In genomic region chr12:29737616-29738015, GRCh38 we compare ENCODE assay signal across 2 cellular contexts.
TF ChIP-seq lines count a peak whose summit lies in the region.

No MANE protein-coding gene starts in this region.

TF ChIP-seq in IMR-90, 13 proteins besides CTCF, POLR2A, EP300 and RAD21:
- TF ChIP-seq NFE2L2 (IDR thresholded peaks at IDR 0.05; ENCODE audit: low read depth, low read length) (no peak), USF2 (IDR thresholded peaks at IDR 0.05; ENCODE audit: low read depth, low read length) (no peak), MAZ (IDR thresholded peaks at IDR 0.05; ENCODE audit: borderline replicate concordance, low read depth, low read length) (no peak), CEBPB (IDR thresholded peaks at IDR 0.05; ENCODE audit: low read depth, low read length) (no peak), CHD1 (IDR thresholded peaks at IDR 0.05; ENCODE audit: low read depth, low read length) (no peak), FOS (IDR thresholded peaks at IDR 0.05; ENCODE audit: low read depth, low read length) (no peak), ELK1 (IDR thresholded peaks at IDR 0.05; ENCODE audit: borderline replicate concordance, low read depth, low read length) (no peak), MXI1 (IDR thresholded peaks at IDR 0.05; ENCODE audit: borderline replicate concordance, low read depth, low read length) (no peak), RFX5 (IDR thresholded peaks at IDR 0.05; ENCODE audit: low read depth, low read length) (no peak), RCOR1 (IDR thresholded peaks at IDR 0.05; ENCODE audit: insufficient replicate concordance, low read length) (no peak), MAFK (IDR thresholded peaks at IDR 0.05; ENCODE audit: low read depth, low read length) (no peak), BHLHE40 (IDR thresholded peaks at IDR 0.05; ENCODE audit: low read depth, low read length) (no peak), SMC3 (IDR thresholded peaks at IDR 0.05; ENCODE audit: low read depth, low read length) (no peak)

TF ChIP-seq in H1, 55 proteins besides CTCF, POLR2A, EP300 and RAD21:
- TF ChIP-seq POLR2AphosphoS5 (IDR thresholded peaks at IDR 0.05; ENCODE audit: low read depth, low read length) (no peak), USF2 (IDR thresholded peaks at IDR 0.05; ENCODE audit: low read length) (no peak), TAF1 (IDR thresholded peaks at IDR 0.05; ENCODE audit: low read depth, low read length) (no peak), KDM4A (IDR thresholded peaks at IDR 0.05; ENCODE audit: low read depth, low read length, severe bottlenecking) (no peak), TAF7 (optimal IDR thresholded peaks at IDR 0.05; ENCODE audit: borderline replicate concordance, low read depth, low read length) (no peak), SAP30 (IDR thresholded peaks at IDR 0.05; ENCODE audit: insufficient read depth, insufficient replicate concordance, low read length) (no peak), SUZ12 (IDR thresholded peaks at IDR 0.05; ENCODE audit: low read length) (no peak), CBX5 (IDR thresholded peaks at IDR 0.05; ENCODE audit: low read depth, low read length) (no peak), GABPA (IDR thresholded peaks at IDR 0.05; ENCODE audit: borderline replicate concordance, insufficient read depth, low read length) (no peak), ASH2L (IDR thresholded peaks at IDR 0.05; ENCODE audit: low read length) (no peak), KDM1A (IDR thresholded peaks at IDR 0.05; ENCODE audit: borderline replicate concordance, low read length) (no peak)
